ENCODE assay signal across 8 cellular contexts in genomic region chr16:69564845-69565610, GRCh38. TPM values are rescaled to one million over a fixed set of nuclear protein-coding genes. Genes with fewer than 3 reads are reported as not detected.
DNase-seq lines count a peak whose midpoint lies in the region; ATAC-seq, FAIRE-seq and TF ChIP-seq lines count a peak whose summit lies in the region.

No MANE protein-coding gene starts in this region.

- H3K4me3 Mint-ChIP-seq in activated naive CD8-positive, alpha-beta T cell treated with anti-CD3 and anti-CD28 coated beads for 36 hours: peak overlapping the region; percentile 96

- H3K9me3 ChIP-seq in A549: no peaks in the 10 kb centered on the region
- no peaks in the 10 kb centered on the region for H3K9me3 ChIP-seq in iPS-18a (ENCODE audit: control insufficient read depth, low read depth, low read length)
- H3K9me3 ChIP-seq in small intestine (ENCODE audit: control insufficient read depth, low read depth): no peaks in the 10 kb centered on the region

- no peak for TF ChIP-seq EP300 in A549 (IDR thresholded peaks at IDR 0.05)

- H3K27ac ChIP-seq in A549 (peak overlapping the region; percentile 97 to 99), iPS-18a (ENCODE audit: low read length) (peak overlapping the region; percentile 47), small intestine (ENCODE audit: low read depth in 1 of 2, low read length in 1 of 2) (peak overlapping the region; percentile 74 to 96)

- H3K4me1 Mint-ChIP-seq in activated naive CD8-positive, alpha-beta T cell treated with anti-CD3 and anti-CD28 coated beads for 36 hours: peaks cover 55% of the 10 kb centered on the region

- POLR2A ChIA-PET in A549 (lab: Yijun Ruan, JAX): interaction anchor here (0.7 to 5.5 kb wide), 6 partner anchors 8 to 169 kb away, joined by 3 to 36 read pairs (median 5); no protein-coding TSS in a partner anchor

- no peak for TF ChIP-seq POLR2A in A549 (IDR thresholded peaks at IDR 0.05; ENCODE audit: low read length)

- H3K4me3 ChIP-seq in A549 (peak overlapping the region; percentile 79), iPS-18a (ENCODE audit: low read length) (peak overlapping the region; percentile 81), small intestine (ENCODE audit: low read depth in 1 of 2, low read length in 2 of 2) (peak overlapping the region; percentile 69 to 82)

- DNase-seq in A549 (ENCODE audit: low read depth in 1 of 2, low spot score in 1 of 2) (no peak), HCEC 1CT (peak; percentile 9), small intestine (peak; percentile 18), NCI-H345 (lab: John Stamatoyannopoulos, UW) (no peak), hippocampal formation (lab: John Stamatoyannopoulos, UW) (no peak)
- no peak for DNase-seq in activated naive CD8-positive, alpha-beta T cell treated with anti-CD3 and anti-CD28 coated beads for 36 hours
- DNase-seq in stimulated activated CD4-positive, alpha-beta T cell treated with anti-CD3 and anti-CD28 coated beads, Interleukin-2, amount 100 ng/mL, for 24 hours: no peak

- no peak for TF ChIP-seq CTCF in A549 (IDR thresholded peaks at IDR 0.05)

- peak overlapping the region; percentile 81 for H3K9ac ChIP-seq in iPS-18a (ENCODE audit: low read length)

- CTCF ChIA-PET in A549 (lab: Yijun Ruan, JAX): interaction anchor here (0.6 to 1.9 kb wide), 5 partner anchors 45 to 166 kb away, joined by 3 to 10 read pairs (median 3); no protein-coding TSS in a partner anchor

- ATAC-seq in A549: peak in 1 of 2 experiments; percentile 1; a peak in 3 of 6 replicates

- 3% methylated on average over 24 of the region's 24 CpGs for WGBS in A549 (ENCODE audit: missing lambda C conversion rate)
- 1 to 3% (median 2%) methylated on average over 21 to 24 of the region's 24 CpGs for WGBS in small intestine, 3 donors

- H3K4me1 ChIP-seq in A549: peaks cover 43% of the 10 kb centered on the region
- H3K4me1 ChIP-seq in iPS-18a (ENCODE audit: control insufficient read depth, low read depth, low read length): peaks cover 29% of the 10 kb centered on the region
- peaks cover 6 to 8% of the 10 kb centered on the region in 2 donors for H3K4me1 ChIP-seq in small intestine (ENCODE audit: control insufficient read depth in 2 of 2, insufficient read depth in 1 of 2, low read depth in 1 of 2, low read length in 1 of 2)

- no peak for FAIRE-seq in A549 (lab: Jason Lieb, UNC)
- FAIRE-seq in small intestine (lab: Jason Lieb, UNC): no peak

- TF ChIP-seq RAD21 in A549 (conservative IDR thresholded peaks at IDR 0.05 in 1 of 2, IDR thresholded peaks at IDR 0.05 in 1 of 2): no peak

- peaks cover 30% of the 10 kb centered on the region for H3K36me3 Mint-ChIP-seq in activated naive CD8-positive, alpha-beta T cell treated with anti-CD3 and anti-CD28 coated beads for 36 hours

- H3K27me3 ChIP-seq in iPS-18a (ENCODE audit: control insufficient read depth, insufficient read depth, low read length) (no peaks in the 10 kb centered on the region), small intestine (ENCODE audit: control insufficient read depth in 2 of 2, insufficient read depth in 2 of 2, low read length in 2 of 2) (no peaks in the 10 kb centered on the region)

- peak overlapping the region; percentile 75 for H3K4me2 ChIP-seq in A549

- no peaks in the 10 kb centered on the region for H3K9me3 Mint-ChIP-seq in activated naive CD8-positive, alpha-beta T cell treated with anti-CD3 and anti-CD28 coated beads for 36 hours

- H3K27ac Mint-ChIP-seq in activated naive CD8-positive, alpha-beta T cell treated with anti-CD3 and anti-CD28 coated beads for 36 hours: peak overlapping the region; percentile 98

- no peaks in the 10 kb centered on the region for H3K27me3 Mint-ChIP-seq in activated naive CD8-positive, alpha-beta T cell treated with anti-CD3 and anti-CD28 coated beads for 36 hours

- H3K36me3 ChIP-seq in iPS-18a (ENCODE audit: control insufficient read depth, low read depth, low read length) (peaks cover 7% of the 10 kb centered on the region), small intestine (ENCODE audit: control insufficient read depth in 2 of 2, insufficient read depth in 2 of 2, low read length in 2 of 2) (no peaks in the 10 kb centered on the region)

TF ChIP-seq in A549, 52 proteins besides CTCF, POLR2A, EP300 and RAD21:
- TF ChIP-seq HOXA7 (CRISPR knock-in tag; IDR thresholded peaks at IDR 0.05) (0 out of 2 replicates have a peak, but pooled peaks have one; percentile 31), JUN (IDR thresholded peaks at IDR 0.05) (no peak), HEYL (CRISPR knock-in tag; IDR thresholded peaks at IDR 0.05) (no peak), USF2 (IDR thresholded peaks at IDR 0.05) (no peak), TP53 (CRISPR knock-in tag; IDR thresholded peaks at IDR 0.05) (no peak), POLR2AphosphoS2 (conservative IDR thresholded peaks at IDR 0.05; ENCODE audit: low read length) (no peak), CHD2 (IDR thresholded peaks at IDR 0.05; ENCODE audit: low read length, partially characterized antibody) (no peak), CHD4 (IDR thresholded peaks at IDR 0.05; ENCODE audit: borderline replicate concordance) (no peak), JUNB (IDR thresholded peaks at IDR 0.05) (no peak), RCOR1 (IDR thresholded peaks at IDR 0.05; ENCODE audit: low read depth, low read length) (no peak), MYC (IDR thresholded peaks at IDR 0.05; ENCODE audit: borderline replicate concordance, low read length) (no peak; the same call in 1 of the 2 replicates), EHMT2 (IDR thresholded peaks at IDR 0.05; ENCODE audit: low read depth) (no peak), MAX (IDR thresholded peaks at IDR 0.05) (peak; percentile 37; the same call in 1 of the 2 replicates), BCL3 (IDR thresholded peaks at IDR 0.05) (no peak), ESRRA (IDR thresholded peaks at IDR 0.05; ENCODE audit: borderline replicate concordance, low read length) (no peak), NPAS2 (CRISPR knock-in tag; IDR thresholded peaks at IDR 0.05; ENCODE audit: borderline replicate concordance) (no peak), SREBF2 (IDR thresholded peaks at IDR 0.05) (no peak), KDM1A (IDR thresholded peaks at IDR 0.05; ENCODE audit: low read depth) (no peak)

RNA-seq across cellular contexts. Expression of gene NFAT5, which starts 0.7 kb away (rescaled TPM):
- 45.1 and 48.3 TPM in 2 replicates for polyA plus RNA-seq in A549 (2011; rRNA removed)
- polyA plus RNA-seq in A549 (2012; cell fraction: cytosol; rRNA removed): 3.1 and 4.9 TPM in 2 replicates
- polyA plus RNA-seq in A549 (2012; cell fraction: nucleus; rRNA removed): 8.0 and 9.6 TPM in 2 replicates
- 8.2 to 9.5 TPM (median 8.3 TPM) in 3 replicates for polyA plus RNA-seq in A549 (2017; fragmentation: RNase III; extraction: RNeasy Plus Mini Kit Qiagen cat#74134 plus additional on column Dnase treatment)
- polyA minus RNA-seq in A549 (2011; rRNA and poly(A)+ RNA removed): 75.4 and 86.1 TPM in 2 replicates
- 10 to 100 TPM; 26.1 to 26.3 TPM for total RNA-seq in activated naive CD8-positive, alpha-beta T cell treated with anti-CD3 and anti-CD28 coated beads for 36 hours
- 1 to 10 TPM in 2 of 3 donors, under 1 TPM in 1; 0.89 to 5.2 (median 1.4) TPM for polyA plus RNA-seq in small intestine

Comparison
In these comparisons a context has a peak if more than half of its experiments do, and no peak if none do; other contexts are left out.
1. DNase-seq: peak in HCEC 1CT (single experiment) and small intestine (single experiment); none in A549 (0 of 2), activated naive CD8-positive, alpha-beta T cell treated with anti-CD3 and anti-CD28 coated beads for 36 hours (single experiment), stimulated activated CD4-positive, alpha-beta T cell treated with anti-CD3 and anti-CD28 coated beads, Interleukin-2, amount 100 ng/mL, for 24 hours (0 of 2), NCI-H345 (single experiment) and hippocampal formation (0 of 2).
2. H3K27ac ChIP-seq: peak in every context shown above with its lines; median percentile 98 in A549; 85 in small intestine; 47 in iPS-18a.
3. Peak in every context shown above with its lines, with median percentiles within 50 percentile points of each other: H3K4me3 ChIP-seq.